ENCODE assay signal across 9 cellular contexts in genomic region chr4:140720387-140721087, GRCh38. TPM values are rescaled to one million over a fixed set of nuclear protein-coding genes. Genes with fewer than 3 reads are reported as not detected.
DNase-seq lines count a peak whose midpoint lies in the region; ATAC-seq, FAIRE-seq and TF ChIP-seq lines count a peak whose summit lies in the region.
"Had no signal": no experiment of that assay in that cellular context is flagged by ENCODE, and none has a peak within 500 bp of the region (broad histone marks: within the 10 kb centered on the region; RNA-seq: fewer than 3 reads in every experiment).

No MANE protein-coding gene starts in this region.

- intact Hi-C loops in testis (cut with DNase I; ENCODE audit: low total_unique reads) = no loop called here

- no peaks in the 10 kb centered on the region for H3K79me2 ChIP-seq in OCI-LY1 (ENCODE audit: insufficient read depth, low read length)

- DNase-seq in GM18507 (ENCODE audit: extremely low spot score, insufficient read length, low read depth) (no peak), iPS-NIHi7 (ENCODE audit: extremely low spot score) (no peak), kidney glomerular epithelial cell (lab: John Stamatoyannopoulos, UW) (no peak), H7 (no peak), testis (no peak)
- DNase-seq: ovary had no signal

- no peaks in the 10 kb centered on the region for H4K20me1 ChIP-seq in OCI-LY1 (ENCODE audit: insufficient read depth, low read length)

- H3K27me3 ChIP-seq in OCI-LY1 (ENCODE audit: insufficient read depth, low read length) = no peaks in the 10 kb centered on the region
- no peaks in the 10 kb centered on the region for H3K27me3 ChIP-seq in muscle layer of duodenum (ENCODE audit: low read depth, low read length)
- H3K27me3 ChIP-seq in H7 (ENCODE audit: control insufficient read depth, insufficient read depth, low read length) = no peaks in the 10 kb centered on the region
- H3K27me3 ChIP-seq in testis = no peaks in the 10 kb centered on the region
- H3K27me3 ChIP-seq: ovary had no signal

- H3F3A ChIP-seq in OCI-LY1 (ENCODE audit: insufficient read depth, low read length) = no peaks in the 10 kb centered on the region

- no peak for TF ChIP-seq POLR2A in testis (IDR thresholded peaks at IDR 0.05)

- TF ChIP-seq CTCF in OCI-LY1 (IDR thresholded peaks at IDR 0.05; ENCODE audit: low read length) = no peak
- TF ChIP-seq CTCF in testis (IDR thresholded peaks at IDR 0.05) = no peak

- H3K4me1 ChIP-seq in OCI-LY1 (ENCODE audit: insufficient read depth, low read length, severe bottlenecking) (peaks cover 48% of the 10 kb centered on the region), muscle layer of duodenum (ENCODE audit: control insufficient read depth in 1 of 2, insufficient read depth in 2 of 2, low read length in 2 of 2) (peaks cover 5 to 19% of the 10 kb centered on the region in 2 donors), testis (no peaks in the 10 kb centered on the region)

- H3K9me3 ChIP-seq in OCI-LY1 (ENCODE audit: low read length) (no peaks in the 10 kb centered on the region), muscle layer of duodenum (ENCODE audit: control insufficient read depth in 1 of 2, low read length in 2 of 2) (no peaks in the 10 kb centered on the region), testis (no peaks in the 10 kb centered on the region)
- H3K9me3 ChIP-seq: ovary had no signal

- FAIRE-seq in GM18507 (lab: Jason Lieb, UNC) = peak; percentile 74

- peak overlapping the region; percentile 46 for H3K9ac ChIP-seq in OCI-LY1 (ENCODE audit: low read length)

- WGBS in testis, 2 donors = 59 to 69% methylated on average over 6 to 7 of the region's 7 CpGs

- H3K4me3 ChIP-seq in OCI-LY1 (ENCODE audit: low read depth, low read length, poor library complexity, severe bottlenecking) (peak overlapping the region; percentile 42), muscle layer of duodenum (ENCODE audit: low read depth in 1 of 2, low read length in 2 of 2) (peak overlapping the region; percentile 3 to 47), H7 (ENCODE audit: insufficient read depth, low read depth, low read length) (no peak overlapping the region), testis (no peak overlapping the region)
- H3K4me3 ChIP-seq: ovary had no signal

- H3K9me2 ChIP-seq in OCI-LY1 (ENCODE audit: low read depth, low read length) = no peaks in the 10 kb centered on the region

- H3K27ac ChIP-seq in OCI-LY1 (ENCODE audit: low read depth, low read length, poor library complexity, severe bottlenecking) (peak overlapping the region; percentile 75), muscle layer of duodenum (ENCODE audit: low read length) (peak overlapping the region; percentile 14), testis (no peak overlapping the region)
- H3K27ac ChIP-seq: ovary had no signal

- peak overlapping the region; percentile 9; the same call in 1 of the 2 replicates for H2AFZ ChIP-seq in OCI-LY1 (ENCODE audit: low read length)

- no peaks in the 10 kb centered on the region for H3K36me3 ChIP-seq in OCI-LY1 (ENCODE audit: insufficient read depth, low read length)
- H3K36me3 ChIP-seq in muscle layer of duodenum (ENCODE audit: control insufficient read depth in 1 of 2, insufficient read depth in 2 of 2, low read length in 2 of 2) = no peaks in the 10 kb centered on the region
- no peaks in the 10 kb centered on the region for H3K36me3 ChIP-seq in H7 (replicated peaks; ENCODE audit: control insufficient read depth, insufficient read depth, low read length)
- no peaks in the 10 kb centered on the region for H3K36me3 ChIP-seq in testis (ENCODE audit: low read depth, missing control alignments)
- H3K36me3 ChIP-seq: ovary had no signal

- peak; percentile 34 for ATAC-seq in GM21619 (IDR thresholded peaks at IDR 0.05; ENCODE audit: unreplicated experiment)

- peak overlapping the region; percentile 67 for H3K4me2 ChIP-seq in OCI-LY1 (ENCODE audit: low read length)

RNA-seq across cellular contexts. Expression of gene TBC1D9, which starts 35.6 kb away (rescaled TPM):
- 1.6 and 4.6 TPM in 2 replicates for total RNA-seq in H7 (2014; rRNA removed; shearing (Covaris generic))
- 10 to 100 TPM in 1 of 2 donors, 1 to 10 TPM in 1; 9.8 to 13.1 TPM for total RNA-seq in testis
- 8.6 TPM for polyA plus RNA-seq in testis (ENCODE audit: insufficient read depth, low read depth, low replicate concordance)

Comparison
In these comparisons a context has a peak if more than half of its experiments do, and no peak if none do; other contexts are left out.
1. H3K27ac ChIP-seq: peak in OCI-LY1 (single experiment) and muscle layer of duodenum (single experiment); none in testis (0 of 2).
2. H3K4me3 ChIP-seq: peak in OCI-LY1 (single experiment) and muscle layer of duodenum (2 of 2); none in H7 (single experiment) and testis (0 of 2).